Comparison of ENCODE assay signal across 25 cellular contexts in the genomic region with DNA sequence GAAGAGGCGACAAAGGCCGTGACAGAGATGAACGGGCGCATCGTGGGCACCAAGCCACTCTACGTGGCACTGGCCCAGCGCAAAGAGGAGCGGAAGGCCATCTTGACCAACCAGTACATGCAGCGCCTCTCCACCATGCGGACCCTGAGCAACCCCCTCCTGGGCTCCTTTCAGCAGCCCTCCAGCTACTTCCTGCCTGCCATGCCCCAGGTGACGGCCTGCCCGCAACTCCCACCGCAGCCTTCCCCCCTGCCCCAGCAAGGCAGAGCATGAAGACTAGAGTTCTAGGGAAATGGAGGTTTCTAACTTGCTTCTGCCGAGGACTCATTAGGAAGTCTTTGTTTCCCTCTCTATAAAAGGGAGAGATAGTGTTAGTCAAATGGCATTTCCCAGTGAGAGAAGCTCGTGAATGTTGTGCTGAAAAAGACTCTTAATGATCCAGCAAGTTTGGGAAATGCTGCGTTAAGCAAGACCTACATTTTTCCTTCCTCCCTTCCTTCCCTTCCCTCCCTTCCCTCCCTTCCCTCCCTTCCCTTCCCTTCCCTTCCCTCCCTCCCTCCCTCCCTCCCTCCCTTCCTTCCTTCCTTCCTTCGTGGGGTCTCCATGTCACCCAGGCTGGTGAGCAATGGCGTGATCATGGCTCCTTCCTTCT.
"Had no signal": no experiment of that assay in that cellular context is flagged by ENCODE, and none has a peak within 500 bp of the region (broad histone marks: within the 10 kb centered on the region; RNA-seq: fewer than 3 reads in every experiment).

No MANE protein-coding gene starts in this region.

- H3K4me3 Mint-ChIP-seq: mesothelial cell of epicardium; naive B cell; natural killer cell; stimulated activated naive CD8-positive, alpha-beta T cell treated with anti-CD3 and anti-CD28 coated beads, Interleukin-15, Interleukin-2, amounts not matched to agents 100 ng/mL and 50 ng/mL, for 24 hours had no signal

- H3K9me3 Mint-ChIP-seq: mesothelial cell of epicardium; naive B cell; natural killer cell; stimulated activated naive CD8-positive, alpha-beta T cell treated with anti-CD3 and anti-CD28 coated beads, Interleukin-15, Interleukin-2, amounts not matched to agents 100 ng/mL and 50 ng/mL, for 24 hours had no signal

- H3K27me3 Mint-ChIP-seq: naive B cell; progenitor cell of endocrine pancreas; stimulated activated naive CD8-positive, alpha-beta T cell treated with anti-CD3 and anti-CD28 coated beads, Interleukin-15, Interleukin-2, amounts not matched to agents 100 ng/mL and 50 ng/mL, for 24 hours had no signal

- H3K27ac ChIP-seq: heart right ventricle, hepatocyte, left ventricle myocardium inferior, ovary, right atrium auricular region, skin epidermis, suprapubic skin, thoracic aorta, tibial artery, uterus had no signal

- H2AFZ ChIP-seq: hepatocyte had no signal

- DNase-seq: heart right ventricle; kidney; left ventricle myocardium inferior; mesendoderm; naive B cell; natural killer cell; ovary; stimulated activated CD4-positive, alpha-beta T cell treated with anti-CD3 and anti-CD28 coated beads, Interleukin-12 subunit alpha, Interleukin-12 subunit beta, amount 100 ng/mL, for 4 hours; stimulated activated CD4-positive, alpha-beta T cell treated with anti-CD3 and anti-CD28 coated beads, Interleukin-15, amount 100 ng/mL, for 24 hours; stimulated activated CD4-positive, alpha-beta T cell treated with anti-CD3 and anti-CD28 coated beads, Interleukin-2, amount 100 ng/mL, for 24 hours; stimulated activated CD4-positive, alpha-beta T cell treated with anti-CD3 and anti-CD28 coated beads, Interleukin-4, amount 100 ng/mL, for 1 hour; stimulated activated naive CD4-positive, alpha-beta T cell; tibial artery; trophoblast cell; uterus had no signal

- H3K27ac Mint-ChIP-seq: mesothelial cell of epicardium; natural killer cell; progenitor cell of endocrine pancreas; stimulated activated naive CD8-positive, alpha-beta T cell treated with anti-CD3 and anti-CD28 coated beads, Interleukin-15, Interleukin-2, amounts not matched to agents 100 ng/mL and 50 ng/mL, for 24 hours had no signal

- H3K79me2 ChIP-seq: hepatocyte had no signal

- H3K4me3 ChIP-seq: heart right ventricle, hepatocyte, left ventricle myocardium inferior, lung, ovary, right atrium auricular region, skin epidermis, suprapubic skin, thoracic aorta, tibial artery, uterus had no signal

- H3K36me3 Mint-ChIP-seq: natural killer cell had no signal

- H3K4me2 ChIP-seq: hepatocyte had no signal

- ATAC-seq: heart right ventricle, natural killer cell, sciatic nerve had no signal

- H3K36me3 ChIP-seq: left ventricle myocardium inferior, ovary, right atrium auricular region, thoracic aorta, uterus had no signal

- H3K27me3 ChIP-seq: heart right ventricle, hepatocyte, ovary, right atrium auricular region, suprapubic skin, tibial artery, uterus had no signal

- H3K4me1 Mint-ChIP-seq: mesothelial cell of epicardium, naive B cell, natural killer cell had no signal

- H3K9me3 ChIP-seq: heart right ventricle, left ventricle myocardium inferior, ovary, right atrium auricular region, suprapubic skin, thoracic aorta, tibial artery, uterus had no signal

- H3K4me1 ChIP-seq: heart right ventricle, left ventricle myocardium inferior, right atrium auricular region, suprapubic skin, tibial artery, uterus had no signal
